ENCODE assay signal across 21 cellular contexts in genomic region chr20:56932575-56933330, GRCh38.
"Had no signal": no experiment of that assay in that cellular context is flagged by ENCODE, and none has a peak within 500 bp of the region (broad histone marks: within the 10 kb centered on the region; RNA-seq: fewer than 3 reads in every experiment).

No MANE protein-coding gene starts in this region.

- H3K4me3 Mint-ChIP-seq: immature natural killer cell; naive thymus-derived CD8-positive, alpha-beta T cell; nephron progenitor cell; stimulated activated naive CD8-positive, alpha-beta T cell treated with anti-CD3 and anti-CD28 coated beads, Interleukin-15, amount 100 ng/mL, for 72 hours had no signal

- H3K27ac Mint-ChIP-seq: immature natural killer cell; naive thymus-derived CD8-positive, alpha-beta T cell; nephron progenitor cell; progenitor cell of endocrine pancreas; stimulated activated naive CD8-positive, alpha-beta T cell treated with anti-CD3 and anti-CD28 coated beads, Interleukin-15, amount 100 ng/mL, for 72 hours had no signal

- DNase-seq: dorsolateral prefrontal cortex; effector CD4-positive, alpha-beta T cell; foreskin keratinocyte; hypothalamus; immature natural killer cell; islet precursor cell; left ventricle myocardium superior; lower lobe of right lung; naive thymus-derived CD8-positive, alpha-beta T cell; nephron progenitor cell; pancreas; stimulated activated CD4-positive, alpha-beta T cell treated with anti-CD3 and anti-CD28 coated beads, Interleukin-12 subunit alpha, Interleukin-12 subunit beta, amount 100 ng/mL, for 4 hours; stimulated activated CD4-positive, alpha-beta T cell treated with anti-CD3 and anti-CD28 coated beads, Interleukin-1b, Interleukin-23, amount 100 ng/mL, for 48 hours; stimulated activated CD4-positive, alpha-beta T cell treated with anti-CD3 and anti-CD28 coated beads, Interleukin-4, amount 100 ng/mL, for 1 hour; stimulated activated CD8-positive, alpha-beta memory T cell treated with anti-CD3 and anti-CD28 coated beads, Interleukin-4, amount 100 ng/mL, for 48 hours; stimulated activated naive CD4-positive, alpha-beta T cell; stimulated activated naive CD8-positive, alpha-beta T cell treated with anti-CD3 and anti-CD28 coated beads, Interleukin-15, amount 100 ng/mL, for 72 hours; transverse colon; upper lobe of right lung had no signal

- ATAC-seq: left ventricle myocardium superior; lower lobe of right lung; naive thymus-derived CD8-positive, alpha-beta T cell; pancreas; sciatic nerve; stimulated activated naive CD8-positive, alpha-beta T cell treated with anti-CD3 and anti-CD28 coated beads, Interleukin-15, amount 100 ng/mL, for 72 hours; upper lobe of right lung had no signal

- H3K36me3 Mint-ChIP-seq: immature natural killer cell had no signal

- H3K4me1 Mint-ChIP-seq: immature natural killer cell; naive thymus-derived CD8-positive, alpha-beta T cell; stimulated activated naive CD8-positive, alpha-beta T cell treated with anti-CD3 and anti-CD28 coated beads, Interleukin-15, amount 100 ng/mL, for 72 hours had no signal

- H3K9me3 Mint-ChIP-seq: immature natural killer cell; nephron progenitor cell; stimulated activated naive CD8-positive, alpha-beta T cell treated with anti-CD3 and anti-CD28 coated beads, Interleukin-15, amount 100 ng/mL, for 72 hours had no signal
